8 cellular contexts compared by ENCODE assay signal in genomic region chr15:78541744-78542034, GRCh38. TPM values are rescaled to one million over a fixed set of nuclear protein-coding genes. Genes with fewer than 3 reads are reported as not detected.
A peak's percentile ranks its signal among the peaks of the same experiment; 100 is the strongest.
DNase-seq lines count a peak whose midpoint lies in the region; ATAC-seq, FAIRE-seq and TF ChIP-seq lines count a peak whose summit lies in the region.

No MANE protein-coding gene starts in this region.

- no TSS peak for BruUV-seq in GM12878 (replicated peaks; lab: Mats Ljungman, UMichigan)

- no peak for TF ChIP-seq RAD21 in GM12878 (IDR thresholded peaks at IDR 0.05; ENCODE audit: insufficient read depth, low read depth, low read length)

- H3K9ac ChIP-seq in GM12878 (ENCODE audit: control insufficient read depth, insufficient read depth, low read length), result peak overlapping the region; percentile 97; the same call in 1 of the 2 replicates

- H3K9me3 Mint-ChIP-seq in memory B cell, result peaks cover 1% of the 10 kb centered on the region

- SMC1A ChIA-PET in GM12878 (lab: Charles Lee; ENCODE audit: uncharacterized antibody, unreplicated experiment), result interaction anchor here (1.2 to 6.1 kb wide), 5 partner anchors 11 to 100 kb away, joined by 3 to 47 read pairs (median 11); partner anchors contain the start of gene CHRNA5

- H3K36me3 Mint-ChIP-seq in memory B cell, result peaks cover 4% of the 10 kb centered on the region

- TF ChIP-seq POLR2A in GM12878 (IDR thresholded peaks at IDR 0.05; ENCODE audit: low read depth, low read length) (no peak), upper lobe of left lung (IDR thresholded peaks at IDR 0.05) (no peak)

- in situ Hi-C loops in GM12878 (cut with MboI), result no loop called here

- FAIRE-seq in GM12878 (lab: Jason Lieb, UNC), result no peak

- RAD21 ChIA-PET in GM12878 (lab: Charles Lee; ENCODE audit: unreplicated experiment), result interaction anchor here (2.6 to 2.7 kb wide), 2 partner anchors 23 to 26 kb away, joined by 11 to 18 read pairs; partner anchors contain the start of gene CHRNA5

- H3K4me3 Mint-ChIP-seq in memory B cell, result peak overlapping the region; percentile 88

- peak overlapping the region; percentile 86 for H3K27ac Mint-ChIP-seq in memory B cell

- peak overlapping the region; percentile 83 for H3K4me2 ChIP-seq in GM12878 (ENCODE audit: control insufficient read depth, insufficient read depth)

- no peak for DNase-seq in heart right ventricle
- no peak for DNase-seq in left ventricle myocardium superior
- no peak for DNase-seq in GM12878 (ENCODE audit: low read depth, low spot score)
- no peak for DNase-seq in memory B cell (ENCODE audit: low spot score in 2 of 2)
- DNase-seq in upper lobe of left lung, result no peak
- DNase-seq in NCI-H2227 treated with DMSO at 0.1 percent for 48 hours (lab: John Stamatoyannopoulos, UW), result no peak
- no peak for DNase-seq in NCI-H345 (lab: John Stamatoyannopoulos, UW)

- WGBS in heart right ventricle, 2 donors, result 30 to 32% methylated on average over 1 of the region's 1 CpG
- WGBS in GM12878 (ENCODE audit: insufficient coverage, insufficient replicate concordance, low lambda C conversion rate, missing lambda C conversion rate), result 0% methylated on average over 1 of the region's 1 CpG
- WGBS in upper lobe of left lung, 2 donors, result 29 to 47% methylated on average over 1 of the region's 1 CpG

- TF ChIP-seq CTCF in heart right ventricle (IDR thresholded peaks at IDR 0.05), result no peak
- no peak for TF ChIP-seq CTCF in GM12878 (IDR thresholded peaks at IDR 0.05 in 2 of 3, conservative IDR thresholded peaks at IDR 0.05 in 1 of 3; ENCODE audit: control insufficient read depth in 2 of 3, extremely low read depth in 1 of 3, insufficient read depth in 1 of 3, low read depth in 3 of 3, low read length in 3 of 3)
- TF ChIP-seq CTCF in upper lobe of left lung (IDR thresholded peaks at IDR 0.05), result no peak

- no peaks in the 10 kb centered on the region for H3K27me3 ChIP-seq in heart right ventricle
- no peaks in the 10 kb centered on the region for H3K27me3 ChIP-seq in GM12878 (replicated peaks in 1 of 2; ENCODE audit: control insufficient read depth in 2 of 2, insufficient read depth in 2 of 2, low read length in 1 of 2)
- H3K27me3 ChIP-seq in upper lobe of left lung, result no peaks in the 10 kb centered on the region

- H3K4me3 ChIP-seq in heart right ventricle (peak overlapping the region in 7 of 10 donors; percentile 71 to 87 (median 78)), GM12878 (peak overlapping the region; percentile 71), upper lobe of left lung (peak overlapping the region in 3 of 4 donors; percentile 66 to 82 (median 71))

- H3K36me3 ChIP-seq in heart right ventricle (peaks cover 0 to 51% (median 40%) of the 10 kb centered on the region in 9 donors), GM12878 (ENCODE audit: control insufficient read depth in 2 of 2, insufficient read depth in 2 of 2, low read length in 1 of 2) (peaks cover 2 to 19% of the 10 kb centered on the region in 2 experiments), upper lobe of left lung (peaks cover 22 to 41% (median 31%) of the 10 kb centered on the region in 4 donors)

- intact Hi-C loops in heart right ventricle (cut with DNase I) (loop anchor here in 1 of 10 donors (5.0 kb wide), 1 partner anchor 104 kb away; the partner anchor contains the start of gene IREB2), left ventricle myocardium superior (cut with micrococcal nuclease) (no loop called here), GM12878 (cut with micrococcal nuclease; ENCODE audit: unreplicated experiment) (no loop called here)

- peaks cover 15% of the 10 kb centered on the region for H3K4me1 Mint-ChIP-seq in memory B cell

- peak overlapping the region in 3 of 10 donors; percentile 38 to 97 (median 97) for H3K27ac ChIP-seq in heart right ventricle
- H3K27ac ChIP-seq in GM12878 (ENCODE audit: control insufficient read depth, insufficient read depth), result peak overlapping the region; percentile 96
- H3K27ac ChIP-seq in upper lobe of left lung, result peak overlapping the region in 3 of 4 donors; percentile 93 to 98 (median 95)

- H3K79me2 ChIP-seq in GM12878 (ENCODE audit: control insufficient read depth, insufficient read depth, low read length), result peaks cover 41% of the 10 kb centered on the region

- H3K4me1 ChIP-seq in heart right ventricle (peaks cover 5 to 44% (median 23%) of the 10 kb centered on the region in 9 donors), GM12878 (ENCODE audit: control insufficient read depth, insufficient read depth, low read length) (peaks cover 3% of the 10 kb centered on the region; the same call in 1 of the 2 replicates), upper lobe of left lung (peaks cover 18 to 38% (median 24%) of the 10 kb centered on the region in 4 donors)

- POLR2A ChIA-PET in GM12878 (lab: Charles Lee), result interaction anchor here (1.1 to 1.9 kb wide), 3 partner anchors 8 to 24 kb away, joined by 4 to 5 read pairs (median 5); partner anchors contain the start of gene CHRNA5

- H4K20me1 ChIP-seq in GM12878 (ENCODE audit: control insufficient read depth, insufficient read depth), result no peaks in the 10 kb centered on the region

- H3K27me3 Mint-ChIP-seq in memory B cell, result no peaks in the 10 kb centered on the region

- no peak overlapping the region for H2AFZ ChIP-seq in GM12878 (ENCODE audit: control insufficient read depth, low read depth, low read length)

- TF ChIP-seq EP300 in GM12878 (IDR thresholded peaks at IDR 0.05; ENCODE audit: borderline replicate concordance in 1 of 2, control insufficient read depth in 1 of 2, low read depth in 2 of 2, low read length in 2 of 2), result no peak
- no peak for TF ChIP-seq EP300 in upper lobe of left lung (IDR thresholded peaks at IDR 0.05)

- ATAC-seq in heart right ventricle (no peak), left ventricle myocardium superior (no peak), GM12878 (no peak), memory B cell (ENCODE audit: low read depth) (no peak), upper lobe of left lung (ENCODE audit: low FRiP score in 2 of 2) (no peak), GM18502 (IDR thresholded peaks at IDR 0.05; ENCODE audit: poor library complexity, unreplicated experiment) (no peak)

- H3K9me3 ChIP-seq in heart right ventricle (no peaks in the 10 kb centered on the region), GM12878 (replicated peaks; ENCODE audit: control insufficient read depth, insufficient read depth, low read length) (no peaks in the 10 kb centered on the region), upper lobe of left lung (no peaks in the 10 kb centered on the region)

- CTCF ChIA-PET in GM12878 (lab: Yijun Ruan, JAX), result interaction anchor here (1.3 to 2.2 kb wide), 2 partner anchors 11 to 23 kb away, joined by 3 to 9 read pairs; partner anchors contain the start of gene CHRNA5

RNA-seq across cellular contexts. Expression of gene PSMA4, which starts 1.4 kb away (rescaled TPM):
- total RNA-seq in heart right ventricle (100 to 1,000 TPM in 9 of 10 donors, 10 to 100 TPM in 1; 89.4 to 133 (median 113) TPM), left ventricle myocardium superior (116 TPM), GM12878 (2014; rRNA removed) (210 and 266 TPM in 2 replicates), GM12878 (2014; rRNA removed; fragmentation: Illumina TruSeq; extraction: Trizol) (388 and 393 TPM in 2 replicates), GM12878 (2021) (264 and 268 TPM in 2 replicates), upper lobe of left lung (100 to 1,000 TPM in 4 of 6 donors, 10 to 100 TPM in 2; 48.2 to 176 (median 120) TPM)
- polyA plus RNA-seq in heart right ventricle (100 to 1,000 TPM; 155 to 185 TPM), GM12878 (2011; rRNA removed) (560 and 713 TPM in 2 replicates), GM12878 (2014; fragmentation: Illumina TruSeq; extraction: Trizol) (562 and 695 TPM in 2 replicates), GM12878 (2014; fragmentation: Nextera tagmentation; extraction: Ambion mirVana) (1,000 to 10,000 TPM; 1,117 to 1,221 TPM), GM12878 (2014; rRNA removed) (277 and 369 TPM in 2 replicates), GM12878 (2016; fragmentation: Nextera tagmentation; extraction: Ambion mirVana) (100 to 1,000 TPM; 533 to 563 TPM)
- 87.8 and 92.9 TPM in 2 replicates for total RNA-seq in GM12878 (2013; cell fraction: nucleolus; rRNA removed)
- polyA plus RNA-seq in GM12878 (2011; ENCODE audit: low read depth), result 242 TPM
- 278 and 284 TPM in 2 replicates for polyA plus RNA-seq in GM12878 (2011; cell fraction: cytosol; rRNA removed)
- polyA plus RNA-seq in GM12878 (2011; cell fraction: nucleus; rRNA removed), result 198 and 233 TPM in 2 replicates
- polyA plus RNA-seq in GM12878 (2012), result 256 and 258 TPM in 2 replicates
- polyA minus RNA-seq in GM12878 (2011; rRNA and poly(A)+ RNA removed), result 130 and 177 TPM in 2 replicates
- polyA minus RNA-seq in GM12878 (2011; cell fraction: cytosol; rRNA and poly(A)+ RNA removed), result 44.6 and 64.8 TPM in 2 replicates
- polyA minus RNA-seq in GM12878 (2011; cell fraction: nucleus; rRNA and poly(A)+ RNA removed), result 46.9 and 61.7 TPM in 2 replicates

RNA-seq across cellular contexts. Expression of gene CHRNA5, which starts 23.6 kb away (rescaled TPM):
- total RNA-seq in heart right ventricle (1 to 10 TPM in 9 of 10 donors, under 1 TPM in 1; 0.49 to 3.9 (median 2.4) TPM), left ventricle myocardium superior (4.4 TPM), GM12878 (2014; rRNA removed) (9.6 and 14.7 TPM in 2 replicates), GM12878 (2014; rRNA removed; fragmentation: Illumina TruSeq; extraction: Trizol) (14.7 and 16.4 TPM in 2 replicates), GM12878 (2021) (14.3 and 14.8 TPM in 2 replicates), upper lobe of left lung (1 to 10 TPM in 1 of 6 donors, under 1 TPM in 3, not detected in 2; 0.29 to 1.5 (median 0.38) TPM)
- polyA plus RNA-seq in heart right ventricle (1 to 10 TPM in 1 of 2 donors, under 1 TPM in 1; 0.51 to 1.0 TPM), GM12878 (2011; rRNA removed) (16.4 and 25.1 TPM in 2 replicates), GM12878 (2014; fragmentation: Illumina TruSeq; extraction: Trizol) (15.1 and 20.1 TPM in 2 replicates), GM12878 (2014; fragmentation: Nextera tagmentation; extraction: Ambion mirVana) (1 to 10 TPM; 2.6 to 6.1 TPM), GM12878 (2014; rRNA removed) (8.4 and 10.6 TPM in 2 replicates), GM12878 (2016; fragmentation: Nextera tagmentation; extraction: Ambion mirVana) (10 to 100 TPM in 1 of 2 experiments, under 1 TPM in 1; 0.74 to 21.4 TPM)
- 12.1 and 12.5 TPM in 2 replicates for total RNA-seq in GM12878 (2013; cell fraction: nucleolus; rRNA removed)
- 4.6 TPM for polyA plus RNA-seq in GM12878 (2011; ENCODE audit: low read depth)
- polyA plus RNA-seq in GM12878 (2011; cell fraction: cytosol; rRNA removed), result 5.1 and 5.4 TPM in 2 replicates
- polyA plus RNA-seq in GM12878 (2011; cell fraction: nucleus; rRNA removed), result 2.7 and 4.5 TPM in 2 replicates
- 6.5 TPM in 2 replicates for polyA plus RNA-seq in GM12878 (2012)
- polyA minus RNA-seq in GM12878 (2011; rRNA and poly(A)+ RNA removed), result 4.4 and 11.6 TPM in 2 replicates
- polyA minus RNA-seq in GM12878 (2011; cell fraction: cytosol; rRNA and poly(A)+ RNA removed), result 0.94 and 4.8 TPM in 2 replicates
- 1.3 and 2.4 TPM in 2 replicates for polyA minus RNA-seq in GM12878 (2011; cell fraction: nucleus; rRNA and poly(A)+ RNA removed)

RNA-seq across cellular contexts. Expression of gene HYKK, which starts 34.3 kb away (rescaled TPM):
- total RNA-seq in heart right ventricle (1 to 10 TPM; 4.3 to 7.7 (median 7.1) TPM), left ventricle myocardium superior (6.3 TPM), GM12878 (2014; rRNA removed) (0.27 and 0.79 TPM in 2 replicates), GM12878 (2014; rRNA removed; fragmentation: Illumina TruSeq; extraction: Trizol) (0.46 and 0.98 TPM in 2 replicates), GM12878 (2021) (0.23 and 0.66 TPM in 2 replicates), upper lobe of left lung (1 to 10 TPM; 2.8 to 6.3 (median 3.2) TPM)
- polyA plus RNA-seq in heart right ventricle (1 to 10 TPM; 2.2 to 3.6 TPM), GM12878 (2011; rRNA removed) (0.75 and 0.79 TPM in 2 replicates), GM12878 (2014; fragmentation: Illumina TruSeq; extraction: Trizol) (0.66 and 1.0 TPM in 2 replicates), GM12878 (2014; fragmentation: Nextera tagmentation; extraction: Ambion mirVana) (under 1 TPM; 0.15 to 0.34 TPM), GM12878 (2014; rRNA removed) (0.55 and 0.62 TPM in 2 replicates), GM12878 (2016; fragmentation: Nextera tagmentation; extraction: Ambion mirVana) (under 1 TPM; 0.28 to 0.43 TPM)
- total RNA-seq in GM12878 (2013; cell fraction: nucleolus; rRNA removed), result 1.6 and 2.1 TPM in 2 replicates
- 0.62 TPM for polyA plus RNA-seq in GM12878 (2011; ENCODE audit: low read depth)
- 0.55 and 0.78 TPM in 2 replicates for polyA plus RNA-seq in GM12878 (2011; cell fraction: cytosol; rRNA removed)
- 0.60 and 0.67 TPM in 2 replicates for polyA plus RNA-seq in GM12878 (2011; cell fraction: nucleus; rRNA removed)
- 0.51 and 0.90 TPM in 2 replicates for polyA plus RNA-seq in GM12878 (2012)
- 0.41 and 0.95 TPM in 2 replicates for polyA minus RNA-seq in GM12878 (2011; rRNA and poly(A)+ RNA removed)
- polyA minus RNA-seq in GM12878 (2011; cell fraction: cytosol; rRNA and poly(A)+ RNA removed), result not detected in 2 replicates
- polyA minus RNA-seq in GM12878 (2011; cell fraction: nucleus; rRNA and poly(A)+ RNA removed), result 0.12 and 0.38 TPM in 2 replicates
